In genomic region chr17:80781851-80782277, GRCh38 we compare ENCODE assay signal across 1 cellular context.
TF ChIP-seq lines count a peak whose summit lies in the region.

No MANE protein-coding gene starts in this region.

TF ChIP-seq in HepG2, 621 proteins besides CTCF, POLR2A, EP300 and RAD21:
- TF ChIP-seq DMTF1 (CRISPR knock-in tag; IDR thresholded peaks at IDR 0.05): no peak
- no peak for TF ChIP-seq ZNF761 (CRISPR knock-in tag; conservative IDR thresholded peaks at IDR 0.05)
- TF ChIP-seq SP140L (CRISPR knock-in tag; IDR thresholded peaks at IDR 0.05; ENCODE audit: borderline replicate concordance): no peak
- no peak for TF ChIP-seq ZNF331 (CRISPR knock-in tag; IDR thresholded peaks at IDR 0.05)
- no peak for TF ChIP-seq DNMT1 (CRISPR knock-in tag; IDR thresholded peaks at IDR 0.05)
- no peak for TF ChIP-seq ATF6 (CRISPR knock-in tag; conservative IDR thresholded peaks at IDR 0.05)
- TF ChIP-seq NRL (CRISPR knock-in tag; IDR thresholded peaks at IDR 0.05; ENCODE audit: borderline replicate concordance): no peak
- TF ChIP-seq ZBTB25 (CRISPR knock-in tag; IDR thresholded peaks at IDR 0.05): no peak
- TF ChIP-seq MBNL3 (CRISPR knock-in tag; conservative IDR thresholded peaks at IDR 0.05): no peak
- TF ChIP-seq EEA1 (CRISPR knock-in tag; IDR thresholded peaks at IDR 0.05; ENCODE audit: borderline replicate concordance): no peak
- no peak for TF ChIP-seq ZBTB37 (CRISPR knock-in tag; IDR thresholded peaks at IDR 0.05)
- TF ChIP-seq E2F5 (CRISPR knock-in tag; conservative IDR thresholded peaks at IDR 0.05): no peak
- TF ChIP-seq ZNF280D (CRISPR knock-in tag; IDR thresholded peaks at IDR 0.05): no peak
- no peak for TF ChIP-seq ZNF335 (CRISPR knock-in tag; IDR thresholded peaks at IDR 0.05)
